1 cellular context compared by ENCODE assay signal in the genomic region with DNA sequence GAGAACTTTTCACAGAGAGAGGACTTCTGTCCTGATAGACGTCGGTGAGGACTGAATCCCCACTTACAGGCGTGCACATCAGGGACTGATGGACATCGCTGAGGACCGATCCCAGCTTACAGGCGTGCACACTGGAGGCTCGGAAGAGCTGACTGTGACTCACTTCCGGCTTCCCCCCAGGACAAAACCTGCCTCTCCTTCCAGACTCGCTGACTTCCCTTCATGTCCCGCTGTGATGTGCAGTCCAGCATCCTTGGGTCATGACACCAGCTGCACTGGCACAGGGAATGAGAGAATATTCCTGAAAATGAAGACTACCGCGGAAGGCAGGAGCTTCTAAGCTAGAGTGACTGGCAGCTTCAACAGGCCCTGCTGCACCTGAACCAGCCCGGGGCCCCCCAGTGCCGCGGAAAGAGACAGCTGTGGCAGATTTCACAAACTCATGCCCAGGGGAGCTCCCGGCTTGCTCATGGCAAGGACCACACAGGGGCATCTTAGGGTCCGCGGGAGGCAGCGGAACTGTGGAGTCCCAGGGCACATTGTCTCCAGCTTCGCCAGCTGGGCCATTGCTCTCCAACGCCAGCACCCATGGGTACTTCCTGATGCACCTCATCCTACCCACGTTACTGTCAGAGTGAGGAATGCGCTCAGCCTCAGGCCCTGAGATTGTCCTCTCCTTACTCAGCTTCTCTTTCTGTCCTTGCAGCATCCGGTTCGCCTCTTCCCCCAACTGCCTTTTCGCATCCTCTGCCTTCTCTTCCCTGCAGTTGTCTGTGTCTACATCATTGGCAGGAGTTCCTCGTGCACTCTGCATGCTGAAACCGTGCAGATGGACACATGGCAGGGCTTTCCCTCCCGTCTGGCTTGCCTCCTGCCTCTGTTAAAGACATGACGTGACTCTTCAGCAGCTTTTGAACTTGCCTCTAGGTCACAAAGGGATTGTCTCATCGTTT.
TF ChIP-seq lines count a peak whose summit lies in the region.

No MANE protein-coding gene starts in this region.

TF ChIP-seq in HepG2, 621 proteins besides CTCF, POLR2A, EP300 and RAD21:
- TF ChIP-seq GABPA (IDR thresholded peaks at IDR 0.05; ENCODE audit: low read depth, low read length) (0 out of 2 replicates have a peak, but pooled peaks have one; percentile 5), GABPA (CRISPR knock-in tag; IDR thresholded peaks at IDR 0.05; ENCODE audit: low read depth) (no peak), ZC3H4 (CRISPR knock-in tag; IDR thresholded peaks at IDR 0.05; ENCODE audit: borderline replicate concordance) (no peak)
